ENCODE assay signal across 16 cellular contexts in the genomic region with DNA sequence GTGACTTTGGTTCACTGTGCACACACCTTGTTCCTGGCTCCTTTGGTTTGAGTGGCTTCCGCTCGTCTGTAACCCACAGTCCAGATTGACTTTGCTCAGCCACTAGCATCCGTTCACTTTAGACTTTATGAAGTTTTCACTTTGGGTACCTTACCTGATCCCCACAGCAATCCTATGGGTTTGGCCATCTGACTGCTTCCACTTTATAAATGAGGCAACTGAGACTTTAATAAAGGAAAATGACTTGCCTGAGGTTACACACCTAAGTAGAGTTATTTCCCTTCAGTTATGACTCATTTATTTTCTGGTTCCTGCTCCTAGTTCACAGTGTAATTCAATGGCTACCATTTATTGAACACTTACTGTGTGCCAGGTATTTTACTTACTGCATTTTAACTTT.
A peak's percentile ranks its signal among the peaks of the same experiment; 100 is the strongest.
DNase-seq lines count a peak whose midpoint lies in the region; ATAC-seq lines count a peak whose summit lies in the region.
"Had no signal": no experiment of that assay in that cellular context is flagged by ENCODE, and none has a peak within 500 bp of the region (broad histone marks: within the 10 kb centered on the region; RNA-seq: fewer than 3 reads in every experiment).

No MANE protein-coding gene starts in this region.

- ATAC-seq in GM18858 (IDR thresholded peaks at IDR 0.05; ENCODE audit: unreplicated experiment) (peak; percentile 86), GM21423 (IDR thresholded peaks at IDR 0.05; ENCODE audit: unreplicated experiment) (peak; percentile 65), HG03095 (IDR thresholded peaks at IDR 0.05; ENCODE audit: unreplicated experiment) (peak; percentile 58), esophagus mucosa (peak; percentile 43), HG02571 (IDR thresholded peaks at IDR 0.05; ENCODE audit: unreplicated experiment) (no peak)
- ATAC-seq: K562, left colon, right lobe of liver had no signal

- DNase-seq in Ammon's horn (ENCODE audit: low spot score) = no peak
- DNase-seq in amniotic stem cell (lab: John Stamatoyannopoulos, UW) = no peak
- DNase-seq: activated CD4-positive, CD25-positive, alpha-beta regulatory T cell treated with anti-CD3 and anti-CD28 coated beads, Interleukin-2, amount 50 U/mL, for 72 hours; CD4-positive, CD25-positive, alpha-beta regulatory T cell; head of caudate nucleus; left colon; naive B cell; NCI-H187 treated with DMSO at 0.1 percent for 48 hours; right lobe of liver; SK-N-SH had no signal
